In the genomic region with DNA sequence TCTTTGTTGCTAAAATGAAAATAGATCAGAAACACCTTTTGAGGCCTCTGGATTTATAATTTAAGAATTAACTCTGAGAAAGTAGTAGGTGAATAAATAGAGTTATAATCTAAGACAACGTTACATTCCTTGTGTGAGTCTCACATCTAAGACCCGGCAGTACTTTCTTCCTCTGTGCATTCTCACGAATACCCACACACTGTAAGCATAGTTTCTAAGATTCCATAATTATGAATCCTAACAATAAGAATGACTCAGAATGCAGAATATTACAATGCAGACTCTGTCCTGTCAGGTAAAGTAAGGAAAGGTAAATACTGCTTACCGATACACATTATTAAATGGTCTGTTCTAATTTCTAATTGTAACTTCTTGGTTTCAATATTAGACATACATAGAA, we compare ENCODE assay signal across 24 cellular contexts.
"Had no signal": no experiment of that assay in that cellular context is flagged by ENCODE, and none has a peak within 500 bp of the region (broad histone marks: within the 10 kb centered on the region; RNA-seq: fewer than 3 reads in every experiment).

No MANE protein-coding gene starts in this region.

- H3K36me3 ChIP-seq: stomach, suprapubic skin, thoracic aorta, thyroid gland, tibial artery, transverse colon, upper lobe of left lung, upper lobe of right lung, uterus, vagina had no signal

- H3K9me3 ChIP-seq: testis, thoracic aorta, thyroid gland, transverse colon, upper lobe of right lung, uterus, vagina had no signal

- ATAC-seq: stimulated activated effector memory CD8-positive, alpha-beta T cell treated with anti-CD3 and anti-CD28 coated beads, Interleukin-12 subunit alpha, Interleukin-12 subunit beta, amount 100 ng/mL, for 72 hours; stimulated activated memory B cell treated with anti-CD40 and anti-IgM and Interleukin-4, amounts not matched to agents 10 μg/mL and 1 μg/mL and 100 μg/mL, for 72 hours; stimulated activated naive B cell treated with anti-CD40 and anti-IgM and Interleukin-4, amounts not matched to agents 10 μg/mL and 1 μg/mL and 100 μg/mL, for 72 hours; stimulated activated naive CD8-positive, alpha-beta T cell treated with anti-CD3 and anti-CD28 coated beads, Interleukin-15, amount 100 ng/mL, for 72 hours; stimulated activated naive CD8-positive, alpha-beta T cell treated with anti-CD3 and anti-CD28 coated beads, Interleukin-15, Interleukin-2, amounts not matched to agents 100 U/mL and 50 U/mL, for 24 hours; upper lobe of right lung had no signal

- DNase-seq: stimulated activated CD4-positive, alpha-beta T cell treated with anti-CD3 and anti-CD28 coated beads, Interleukin-2, amount 100 ng/mL, for 48 hours; stimulated activated CD4-positive, alpha-beta T cell treated with anti-CD3 and anti-CD28 coated beads, Interleukin-4, amount 100 ng/mL, for 1 hour; stimulated activated CD4-positive, alpha-beta T cell treated with anti-CD3 and anti-CD28 coated beads, Interleukin-4, amount 100 ng/mL, for 24 hours; stimulated activated CD4-positive, alpha-beta T cell treated with anti-CD3 and anti-CD28 coated beads, Interleukin-4, amount 100 ng/mL, for 4 hours; stimulated activated CD8-positive, alpha-beta memory T cell treated with anti-CD3 and anti-CD28 coated beads, Interleukin-4, amount 100 ng/mL, for 48 hours; stimulated activated naive B cell treated with anti-CD40 and anti-IgM and Interleukin-4, amounts not matched to agents 10 μg/mL and 1 μg/mL and 100 μg/mL, for 72 hours; stimulated activated naive CD4-positive, alpha-beta T cell; stimulated activated naive CD4-positive, alpha-beta T cell treated with Interleukin-2 at 50 U/mL for 16 hours; stimulated activated naive CD8-positive, alpha-beta T cell treated with anti-CD3 and anti-CD28 coated beads, Interleukin-15, amount 100 ng/mL, for 72 hours; stimulated activated naive CD8-positive, alpha-beta T cell treated with anti-CD3 and anti-CD28 coated beads, Interleukin-15, Interleukin-2, amounts not matched to agents 100 U/mL and 50 U/mL, for 24 hours; stomach; substantia nigra; testis; thyroid gland; tibial artery; transverse colon; upper lobe of left lung; upper lobe of right lung; uterus had no signal

- H3K4me3 ChIP-seq: stomach, suprapubic skin, testis, thoracic aorta, thyroid gland, tibial artery, transverse colon, upper lobe of left lung, upper lobe of right lung, uterus, vagina had no signal

- H3K4me1 ChIP-seq: stomach, suprapubic skin, testis, thyroid gland, tibial artery, transverse colon, upper lobe of left lung, upper lobe of right lung, uterus, vagina had no signal

- H3K27me3 ChIP-seq: stomach, suprapubic skin, testis, thyroid gland, tibial artery, transverse colon, upper lobe of left lung, upper lobe of right lung, uterus, vagina had no signal

- H3K27ac ChIP-seq: stomach, suprapubic skin, testis, thoracic aorta, thyroid gland, tibial artery, transverse colon, upper lobe of left lung, upper lobe of right lung, uterus, vagina had no signal
